8 cellular contexts compared by ENCODE assay signal in the genomic region with DNA sequence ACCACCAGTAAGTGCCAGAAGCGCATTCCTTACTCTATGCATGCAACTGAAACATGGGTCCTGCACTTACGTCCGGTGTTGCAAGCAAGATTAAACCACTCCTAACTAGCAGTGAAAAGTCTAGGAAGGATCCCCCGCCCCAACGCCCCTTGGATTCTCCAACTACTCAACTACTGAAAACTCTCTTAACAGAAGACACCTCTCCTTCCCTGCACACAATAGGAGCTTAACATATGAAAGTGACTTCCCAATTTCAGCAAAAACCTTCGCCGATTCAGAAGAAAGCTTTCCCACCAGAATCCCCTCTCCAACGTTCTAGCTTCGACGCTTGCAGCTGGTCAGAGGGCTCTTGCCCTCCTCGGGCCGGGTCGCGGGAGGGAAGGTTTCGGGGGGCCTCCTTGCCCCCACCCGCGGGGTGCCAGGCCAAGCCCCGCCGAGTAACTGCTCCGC. TPM values are rescaled to one million over a fixed set of nuclear protein-coding genes. Genes with fewer than 3 reads are reported as not detected.
A peak's percentile ranks its signal among the peaks of the same experiment; 100 is the strongest.
DNase-seq lines count a peak whose midpoint lies in the region; TF ChIP-seq lines count a peak whose summit lies in the region.

No MANE protein-coding gene starts in this region.

- no peaks in the 10 kb centered on the region for H3K27me3 ChIP-seq in iPS DF 6.9 (ENCODE audit: control insufficient read depth, insufficient read depth, low read length)
- H3K27me3 ChIP-seq in spleen (replicated peaks in 1 of 7) = no peaks in the 10 kb centered on the region

- H3K27ac ChIP-seq in adipose tissue (ENCODE audit: low read depth, low read length) (peak overlapping the region; percentile 83), iPS DF 6.9 (ENCODE audit: low read length) (no peak overlapping the region), spleen (peak overlapping the region; percentile 89 to 98 (median 96))

- TF ChIP-seq CTCF in spleen (IDR thresholded peaks at IDR 0.05 in 8 of 11, conservative IDR thresholded peaks at IDR 0.05 in 3 of 11) = no peak

- H3K9me3 ChIP-seq in iPS DF 6.9 (ENCODE audit: control insufficient read depth, insufficient read depth, low read length) (no peaks in the 10 kb centered on the region), spleen (peaks cover 0 to 4% (median 0%) of the 10 kb centered on the region in 8 donors)

- WGBS in adipose tissue, 3 donors = 0 to 1% (median 1%) methylated on average over 20 of the region's 20 CpGs
- WGBS in iPS DF 6.9 (ENCODE audit: insufficient coverage, insufficient read length) = no CpG with 5 or more reads among the region's 20 CpGs
- WGBS in spleen, 5 donors = 0 to 1% (median 1%) methylated on average over 10 to 20 of the region's 20 CpGs

- H3K36me3 ChIP-seq in iPS DF 6.9 (ENCODE audit: control insufficient read depth, insufficient read depth, low read length) (no peaks in the 10 kb centered on the region), spleen (peaks cover 0 to 33% (median 17%) of the 10 kb centered on the region in 6 donors)

- peak overlapping the region; percentile 88 for H3K4me3 ChIP-seq in iPS DF 6.9 (ENCODE audit: low read length)
- H3K4me3 ChIP-seq in spleen = peak overlapping the region; percentile 55 to 98 (median 90)

- intact Hi-C loops in spleen (cut with DNase I; ENCODE audit: low total_unique reads) = no loop called here

- TF ChIP-seq POLR2A in spleen (IDR thresholded peaks at IDR 0.05) = no peak

- H3K4me1 ChIP-seq in iPS DF 6.9 (ENCODE audit: control insufficient read depth, insufficient read depth, low read length) (peaks cover 1% of the 10 kb centered on the region; the same call in 1 of the 2 replicates), spleen (peaks cover 19 to 59% (median 34%) of the 10 kb centered on the region in 6 donors)

- DNase-seq in NCI-H510A treated with DMSO at 0.1 percent for 48 hours (lab: John Stamatoyannopoulos, UW) (peak; percentile 46), NCI-H510A (lab: John Stamatoyannopoulos, UW) (no peak), M059J (ENCODE audit: low read depth) (peak; percentile 59), iPS DF 6.9 (ENCODE audit: low read depth, low spot score) (no peak), spleen (no peak), T1000 (lab: John Stamatoyannopoulos, UW) (no peak), NCI-H1417 treated with DMSO at 0.1 percent for 48 hours (lab: John Stamatoyannopoulos, UW) (no peak)

RNA-seq across cellular contexts. Expression of gene IWS1, which starts 0.6 kb away (rescaled TPM):
- 31.8 and 43.4 TPM in 2 replicates for total RNA-seq in M059J (2014; rRNA removed; shearing (Covaris generic))
- 10 to 100 TPM in 2 of 3 donors, 1 to 10 TPM in 1; 9.5 to 30.4 (median 24.8) TPM for polyA plus RNA-seq in adipose tissue
- 10 to 100 TPM; 40.5 to 59.7 (median 44.3) TPM for total RNA-seq in spleen
- 10 to 100 TPM; 18.8 to 28.1 (median 22.0) TPM for polyA plus RNA-seq in spleen

RNA-seq across cellular contexts. Expression of gene MYO7B, which starts 9.8 kb away (rescaled TPM):
- total RNA-seq in M059J (2014; rRNA removed; shearing (Covaris generic)) = 5.8 and 10.9 TPM in 2 replicates
- polyA plus RNA-seq in adipose tissue = 1 to 10 TPM in 2 of 3 donors, under 1 TPM in 1; 0.40 to 2.2 (median 2.1) TPM
- 10 to 100 TPM; 32.3 to 55.7 (median 50.1) TPM for total RNA-seq in spleen
- 100 to 1,000 TPM in 2 of 3 donors, 10 to 100 TPM in 1; 76.9 to 165 (median 103) TPM for polyA plus RNA-seq in spleen

Comparison
In these comparisons a context has a peak if more than half of its experiments do, and no peak if none do; other contexts are left out.
1. DNase-seq: peak in NCI-H510A treated with DMSO at 0.1 percent for 48 hours (single experiment) and M059J (single experiment); none in NCI-H510A (single experiment), iPS DF 6.9 (single experiment), spleen (single experiment), T1000 (single experiment) and NCI-H1417 treated with DMSO at 0.1 percent for 48 hours (single experiment).